1 cellular context compared by ENCODE assay signal in genomic region chr17:49787932-49788442, GRCh38.
TF ChIP-seq lines count a peak whose summit lies in the region.

No MANE protein-coding gene starts in this region.

TF ChIP-seq in K562, 482 proteins besides CTCF, POLR2A, EP300 and RAD21 (continued from another document and continues in another):
- TF ChIP-seq TRIM25 (IDR thresholded peaks at IDR 0.05; ENCODE audit: borderline replicate concordance) = no peak
- TF ChIP-seq NR2C2 (CRISPR knock-in tag; IDR thresholded peaks at IDR 0.05) = no peak
- TF ChIP-seq NR2C2 (tag; IDR thresholded peaks at IDR 0.05) = no peak
- TF ChIP-seq, protein P1, sequence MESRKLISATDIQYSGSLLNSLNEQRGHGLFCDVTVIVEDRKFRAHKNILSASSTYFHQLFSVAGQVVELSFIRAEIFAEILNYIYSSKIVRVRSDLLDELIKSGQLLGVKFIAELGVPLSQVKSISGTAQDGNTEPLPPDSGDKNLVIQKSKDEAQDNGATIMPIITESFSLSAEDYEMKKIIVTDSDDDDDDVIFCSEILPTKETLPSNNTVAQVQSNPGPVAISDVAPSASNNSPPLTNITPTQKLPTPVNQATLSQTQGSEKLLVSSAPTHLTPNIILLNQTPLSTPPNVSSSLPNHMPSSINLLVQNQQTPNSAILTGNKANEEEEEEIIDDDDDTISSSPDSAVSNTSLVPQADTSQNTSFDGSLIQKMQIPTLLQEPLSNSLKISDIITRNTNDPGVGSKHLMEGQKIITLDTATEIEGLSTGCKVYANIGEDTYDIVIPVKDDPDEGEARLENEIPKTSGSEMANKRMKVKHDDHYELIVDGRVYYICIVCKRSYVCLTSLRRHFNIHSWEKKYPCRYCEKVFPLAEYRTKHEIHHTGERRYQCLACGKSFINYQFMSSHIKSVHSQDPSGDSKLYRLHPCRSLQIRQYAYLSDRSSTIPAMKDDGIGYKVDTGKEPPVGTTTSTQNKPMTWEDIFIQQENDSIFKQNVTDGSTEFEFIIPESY (CRISPR knock-in tag; IDR thresholded peaks at IDR 0.05) = no peak; the same call in 1 of the 2 replicates
- TF ChIP-seq ZNF778 (CRISPR knock-in tag; IDR thresholded peaks at IDR 0.05) = no peak
- no peak for TF ChIP-seq CREB1 (IDR thresholded peaks at IDR 0.05)
- TF ChIP-seq CREB1 (CRISPR knock-in tag; IDR thresholded peaks at IDR 0.05) = no peak
- no peak for TF ChIP-seq FOXK2 (conservative IDR thresholded peaks at IDR 0.05 in 1 of 2, IDR thresholded peaks at IDR 0.05 in 1 of 2; ENCODE audit: low read depth in 2 of 2)
- TF ChIP-seq MCM3 (IDR thresholded peaks at IDR 0.05) = no peak
- TF ChIP-seq ZNF232 (CRISPR knock-in tag; IDR thresholded peaks at IDR 0.05) = no peak
- no peak for TF ChIP-seq TAF1 (IDR thresholded peaks at IDR 0.05; ENCODE audit: control insufficient read depth, extremely low read depth, insufficient read depth, low read length, severe bottlenecking)
- no peak for TF ChIP-seq ZC3H8 (IDR thresholded peaks at IDR 0.05)
- no peak for TF ChIP-seq PHF20 (IDR thresholded peaks at IDR 0.05; ENCODE audit: partially characterized antibody)
- TF ChIP-seq ZBTB17 (CRISPR knock-in tag; IDR thresholded peaks at IDR 0.05) = no peak
- no peak for TF ChIP-seq ZFPM2 (CRISPR knock-in tag; IDR thresholded peaks at IDR 0.05)
- peak; percentile 52 for TF ChIP-seq BRD9 (IDR thresholded peaks at IDR 0.05; ENCODE audit: low read depth, partially characterized antibody)
- TF ChIP-seq MEIS2 (IDR thresholded peaks at IDR 0.05; ENCODE audit: partially characterized antibody) = no peak
- TF ChIP-seq NFE2L1 (tag; IDR thresholded peaks at IDR 0.05; ENCODE audit: borderline replicate concordance, low read depth) = no peak
- no peak for TF ChIP-seq NCOA1 (IDR thresholded peaks at IDR 0.05; ENCODE audit: low read depth)
- no peak for TF ChIP-seq CEBPB (tag; IDR thresholded peaks at IDR 0.05)
- TF ChIP-seq ZNF717 (CRISPR knock-in tag; IDR thresholded peaks at IDR 0.05) = no peak
- TF ChIP-seq STAG1 (CRISPR knock-in tag; IDR thresholded peaks at IDR 0.05; ENCODE audit: borderline replicate concordance) = no peak
- TF ChIP-seq ARID3A (IDR thresholded peaks at IDR 0.05; ENCODE audit: borderline replicate concordance, low read depth, low read length) = no peak
- TF ChIP-seq ZNF143 (CRISPR knock-in tag; IDR thresholded peaks at IDR 0.05) = no peak
- no peak for TF ChIP-seq SIN3B (IDR thresholded peaks at IDR 0.05; ENCODE audit: low read depth)
- TF ChIP-seq, protein P2, sequence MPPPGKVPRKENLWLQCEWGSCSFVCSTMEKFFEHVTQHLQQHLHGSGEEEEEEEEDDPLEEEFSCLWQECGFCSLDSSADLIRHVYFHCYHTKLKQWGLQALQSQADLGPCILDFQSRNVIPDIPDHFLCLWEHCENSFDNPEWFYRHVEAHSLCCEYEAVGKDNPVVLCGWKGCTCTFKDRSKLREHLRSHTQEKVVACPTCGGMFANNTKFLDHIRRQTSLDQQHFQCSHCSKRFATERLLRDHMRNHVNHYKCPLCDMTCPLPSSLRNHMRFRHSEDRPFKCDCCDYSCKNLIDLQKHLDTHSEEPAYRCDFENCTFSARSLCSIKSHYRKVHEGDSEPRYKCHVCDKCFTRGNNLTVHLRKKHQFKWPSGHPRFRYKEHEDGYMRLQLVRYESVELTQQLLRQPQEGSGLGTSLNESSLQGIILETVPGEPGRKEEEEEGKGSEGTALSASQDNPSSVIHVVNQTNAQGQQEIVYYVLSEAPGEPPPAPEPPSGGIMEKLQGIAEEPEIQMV (tag; conservative IDR thresholded peaks at IDR 0.05; ENCODE audit: low read depth) = 0 out of 2 replicates have a peak, but pooled peaks have one; percentile 3
- TF ChIP-seq RBM14 (IDR thresholded peaks at IDR 0.05; ENCODE audit: borderline replicate concordance, insufficient read depth, low read depth, low read length) = no peak
- TF ChIP-seq ARID2 (IDR thresholded peaks at IDR 0.05) = no peak
- 0 out of 2 replicates have a peak, but pooled peaks have one; percentile 6 for TF ChIP-seq ESRRA (IDR thresholded peaks at IDR 0.05; ENCODE audit: borderline replicate concordance, low read depth)
- TF ChIP-seq, protein P3, sequence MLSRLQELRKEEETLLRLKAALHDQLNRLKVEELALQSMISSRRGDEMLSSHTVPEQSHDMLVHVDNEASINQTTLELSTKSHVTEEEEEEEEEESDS (CRISPR knock-in tag; IDR thresholded peaks at IDR 0.05) = no peak
- TF ChIP-seq MAZ (CRISPR knock-in tag; conservative IDR thresholded peaks at IDR 0.05 in 1 of 2, IDR thresholded peaks at IDR 0.05 in 1 of 2) = no peak
- TF ChIP-seq NR1H2 (CRISPR knock-in tag; IDR thresholded peaks at IDR 0.05) = peak; percentile 7; the same call in 1 of the 2 replicates
- TF ChIP-seq, protein P4, sequence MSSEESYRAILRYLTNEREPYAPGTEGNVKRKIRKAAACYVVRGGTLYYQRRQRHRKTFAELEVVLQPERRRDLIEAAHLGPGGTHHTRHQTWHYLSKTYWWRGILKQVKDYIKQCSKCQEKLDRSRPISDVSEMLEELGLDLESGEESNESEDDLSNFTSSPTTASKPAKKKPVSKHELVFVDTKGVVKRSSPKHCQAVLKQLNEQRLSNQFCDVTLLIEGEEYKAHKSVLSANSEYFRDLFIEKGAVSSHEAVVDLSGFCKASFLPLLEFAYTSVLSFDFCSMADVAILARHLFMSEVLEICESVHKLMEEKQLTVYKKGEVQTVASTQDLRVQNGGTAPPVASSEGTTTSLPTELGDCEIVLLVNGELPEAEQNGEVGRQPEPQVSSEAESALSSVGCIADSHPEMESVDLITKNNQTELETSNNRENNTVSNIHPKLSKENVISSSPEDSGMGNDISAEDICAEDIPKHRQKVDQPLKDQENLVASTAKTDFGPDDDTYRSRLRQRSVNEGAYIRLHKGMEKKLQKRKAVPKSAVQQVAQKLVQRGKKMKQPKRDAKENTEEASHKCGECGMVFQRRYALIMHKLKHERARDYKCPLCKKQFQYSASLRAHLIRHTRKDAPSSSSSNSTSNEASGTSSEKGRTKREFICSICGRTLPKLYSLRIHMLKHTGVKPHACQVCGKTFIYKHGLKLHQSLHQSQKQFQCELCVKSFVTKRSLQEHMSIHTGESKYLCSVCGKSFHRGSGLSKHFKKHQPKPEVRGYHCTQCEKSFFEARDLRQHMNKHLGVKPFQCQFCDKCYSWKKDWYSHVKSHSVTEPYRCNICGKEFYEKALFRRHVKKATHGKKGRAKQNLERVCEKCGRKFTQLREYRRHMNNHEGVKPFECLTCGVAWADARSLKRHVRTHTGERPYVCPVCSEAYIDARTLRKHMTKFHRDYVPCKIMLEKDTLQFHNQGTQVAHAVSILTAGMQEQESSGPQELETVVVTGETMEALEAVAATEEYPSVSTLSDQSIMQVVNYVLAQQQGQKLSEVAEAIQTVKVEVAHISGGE (CRISPR knock-in tag; IDR thresholded peaks at IDR 0.05) = no peak
- no peak for TF ChIP-seq ZNF146 (CRISPR knock-in tag; IDR thresholded peaks at IDR 0.05; ENCODE audit: unreplicated experiment)
- no peak for TF ChIP-seq XRCC5 (IDR thresholded peaks at IDR 0.05; ENCODE audit: low read depth, low read length)
- TF ChIP-seq KLF10 (CRISPR knock-in tag; IDR thresholded peaks at IDR 0.05) = no peak
- no peak for TF ChIP-seq NCOA2 (IDR thresholded peaks at IDR 0.05; ENCODE audit: partially characterized antibody in 2 of 2)
- TF ChIP-seq ZNF41 (CRISPR knock-in tag; conservative IDR thresholded peaks at IDR 0.05) = no peak
- TF ChIP-seq HMGN3 (IDR thresholded peaks at IDR 0.05; ENCODE audit: borderline replicate concordance, extremely low read depth, insufficient read length, low read depth, low read length) = no peak
- no peak for TF ChIP-seq LEF1 (IDR thresholded peaks at IDR 0.05)
- TF ChIP-seq, protein P5, sequence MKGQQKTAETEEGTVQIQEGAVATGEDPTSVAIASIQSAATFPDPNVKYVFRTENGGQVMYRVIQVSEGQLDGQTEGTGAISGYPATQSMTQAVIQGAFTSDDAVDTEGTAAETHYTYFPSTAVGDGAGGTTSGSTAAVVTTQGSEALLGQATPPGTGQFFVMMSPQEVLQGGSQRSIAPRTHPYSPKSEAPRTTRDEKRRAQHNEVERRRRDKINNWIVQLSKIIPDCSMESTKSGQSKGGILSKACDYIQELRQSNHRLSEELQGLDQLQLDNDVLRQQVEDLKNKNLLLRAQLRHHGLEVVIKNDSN (CRISPR knock-in tag; IDR thresholded peaks at IDR 0.05) = no peak
- no peak for TF ChIP-seq HDGF (IDR thresholded peaks at IDR 0.05)
- TF ChIP-seq EGR1 (conservative IDR thresholded peaks at IDR 0.05) = no peak
- TF ChIP-seq FOSL1 (tag; conservative IDR thresholded peaks at IDR 0.05) = peak; percentile 34; the same call in 1 of the 2 replicates
- TF ChIP-seq MYNN (IDR thresholded peaks at IDR 0.05) = no peak
- no peak for TF ChIP-seq MYNN (CRISPR knock-in tag; IDR thresholded peaks at IDR 0.05)
- TF ChIP-seq TRIM28 (IDR thresholded peaks at IDR 0.05) = no peak
- TF ChIP-seq ARID3B (CRISPR knock-in tag; IDR thresholded peaks at IDR 0.05; ENCODE audit: borderline replicate concordance) = no peak
- TF ChIP-seq GTF2E2 (tag; IDR thresholded peaks at IDR 0.05) = peak; percentile 89; the same call in 1 of the 2 replicates
- no peak for TF ChIP-seq ZNF695 (CRISPR knock-in tag; IDR thresholded peaks at IDR 0.05)
- TF ChIP-seq, protein P6, sequence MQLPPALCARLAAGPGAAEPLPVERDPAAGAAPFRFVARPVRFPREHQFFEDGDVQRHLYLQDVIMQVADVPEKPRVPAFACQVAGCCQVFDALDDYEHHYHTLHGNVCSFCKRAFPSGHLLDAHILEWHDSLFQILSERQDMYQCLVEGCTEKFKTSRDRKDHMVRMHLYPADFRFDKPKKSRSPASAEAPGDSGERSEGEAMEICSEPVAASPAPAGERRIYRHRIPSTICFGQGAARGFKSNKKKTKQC (CRISPR knock-in tag; IDR thresholded peaks at IDR 0.05) = no peak
- no peak for TF ChIP-seq ZNF507 (tag; conservative IDR thresholded peaks at IDR 0.05)
- TF ChIP-seq ARID1B (IDR thresholded peaks at IDR 0.05) = no peak
- TF ChIP-seq HIVEP1 (CRISPR knock-in tag; IDR thresholded peaks at IDR 0.05) = no peak
- no peak; the same call in 1 of the 2 replicates for TF ChIP-seq L3MBTL2 (IDR thresholded peaks at IDR 0.05)
- no peak for TF ChIP-seq CHD2 (IDR thresholded peaks at IDR 0.05; ENCODE audit: low read depth, low read length)
- TF ChIP-seq ZNF592 (IDR thresholded peaks at IDR 0.05) = 0 out of 2 replicates have a peak, but pooled peaks have one; percentile 42
- no peak for TF ChIP-seq ZNF140 (CRISPR knock-in tag; IDR thresholded peaks at IDR 0.05)
